In genomic region chr14:29150659-29151058, GRCh38 we compare ENCODE assay signal across 7 cellular contexts.
"Had no signal": no experiment of that assay in that cellular context is flagged by ENCODE, and none has a peak within 500 bp of the region (broad histone marks: within the 10 kb centered on the region; RNA-seq: fewer than 3 reads in every experiment).

No MANE protein-coding gene starts in this region.

- H3K4me1 ChIP-seq: HAP-1 had no signal

- H3K27ac ChIP-seq: GM23248 had no signal

- DNase-seq: GM23248, GOT3, H7, HFFc6, KG1 had no signal

- H3K36me3 ChIP-seq: HAP-1 had no signal

- H2AFZ ChIP-seq: GM23248 had no signal

- H3K4me3 ChIP-seq: GM23248, HAP-1 had no signal

- ATAC-seq: HCT116 had no signal

- H3K9ac ChIP-seq: GM23248 had no signal
